ENCODE assay signal across 19 cellular contexts in genomic region chr12:127393896-127394295, GRCh38.
A peak's percentile ranks its signal among the peaks of the same experiment; 100 is the strongest.
DNase-seq lines count a peak whose midpoint lies in the region; ATAC-seq and TF ChIP-seq lines count a peak whose summit lies in the region.
"Had no signal": no experiment of that assay in that cellular context is flagged by ENCODE, and none has a peak within 500 bp of the region (broad histone marks: within the 10 kb centered on the region; RNA-seq: fewer than 3 reads in every experiment).

No MANE protein-coding gene starts in this region.

- H3K4me1 Mint-ChIP-seq in natural killer cell: no peaks in the 10 kb centered on the region
- H3K4me1 Mint-ChIP-seq: activated B cell treated with CpG ODN at 0.5 μM for 24 hours; B cell; mesothelial cell of epicardium; stimulated activated naive CD8-positive, alpha-beta T cell treated with anti-CD3 and anti-CD28 coated beads, Interleukin-15, amount 100 ng/mL, for 72 hours had no signal

- no peaks in the 10 kb centered on the region for H3K36me3 Mint-ChIP-seq in natural killer cell
- H3K36me3 Mint-ChIP-seq: mesothelial cell of epicardium had no signal

- no peak overlapping the region for H3K27ac Mint-ChIP-seq in natural killer cell
- H3K27ac Mint-ChIP-seq: activated B cell treated with CpG ODN at 0.5 μM for 24 hours; B cell; mesothelial cell of epicardium; stimulated activated naive CD8-positive, alpha-beta T cell treated with anti-CD3 and anti-CD28 coated beads, Interleukin-15, amount 100 ng/mL, for 72 hours had no signal

- intact Hi-C loops in natural killer cell (cut with micrococcal nuclease): no loop called here

- no peaks in the 10 kb centered on the region for H3K27me3 Mint-ChIP-seq in natural killer cell (ENCODE audit: low read depth in 2 of 2)
- H3K27me3 Mint-ChIP-seq: activated B cell treated with CpG ODN at 0.5 μM for 24 hours, B cell had no signal

- in situ Hi-C loops in ACHN (cut with HindIII; ENCODE audit: low pct_ligation_motif_present, low pct_unique_long_range_greater_than_20kb, low sequenced_read_pairs): no loop called here

- DNase-seq in ACHN (peak; percentile 57), HFF-Myc (ENCODE audit: extremely low read depth, low read depth) (peak; percentile 32), astrocyte of the hippocampus (ENCODE audit: low read depth, low spot score) (peak; percentile 69), inferior parietal cortex (ENCODE audit: extremely low spot score) (peak; percentile 29), natural killer cell (no peak), 8988T (no peak)
- DNase-seq: activated B cell treated with CpG ODN at 0.5 μM for 24 hours; activated CD8-positive, alpha-beta memory T cell treated with anti-CD3 and anti-CD28 coated beads, Interleukin-2, amount 50 U/mL, for 48 hours; activated naive CD4-positive, alpha-beta T cell treated with anti-CD3 and anti-CD28 coated beads, Interleukin-2, amount 50 U/mL, for 16 hours; colonic mucosa; DMS53; NCI-H345; nucleus accumbens; stimulated activated naive CD8-positive, alpha-beta T cell treated with anti-CD3 and anti-CD28 coated beads, Interleukin-15, amount 100 ng/mL, for 72 hours had no signal

- ATAC-seq in natural killer cell (no peak), HG02571 (IDR thresholded peaks at IDR 0.05; ENCODE audit: unreplicated experiment) (no peak), GM18519 (IDR thresholded peaks at IDR 0.05; ENCODE audit: low FRiP score, unreplicated experiment) (no peak)
- ATAC-seq: GM12878; stimulated activated naive CD8-positive, alpha-beta T cell treated with anti-CD3 and anti-CD28 coated beads, Interleukin-15, amount 100 ng/mL, for 72 hours had no signal

- no peak overlapping the region for H3K4me3 ChIP-seq in HFF-Myc (replicated peaks; ENCODE audit: low read depth, low read length)
- H3K4me3 ChIP-seq: colonic mucosa, GM12878 had no signal

- H3K9me3 Mint-ChIP-seq in natural killer cell: no peaks in the 10 kb centered on the region
- H3K9me3 Mint-ChIP-seq: mesothelial cell of epicardium; stimulated activated naive CD8-positive, alpha-beta T cell treated with anti-CD3 and anti-CD28 coated beads, Interleukin-15, amount 100 ng/mL, for 72 hours had no signal

- TF ChIP-seq CTCF in HFF-Myc (IDR thresholded peaks at IDR 0.05; ENCODE audit: low read depth, low read length, missing control alignments) (no peak), natural killer cell (IDR thresholded peaks at IDR 0.05) (no peak)

- H3K4me3 Mint-ChIP-seq in natural killer cell: no peak overlapping the region
- H3K4me3 Mint-ChIP-seq: activated B cell treated with CpG ODN at 0.5 μM for 24 hours; B cell; mesothelial cell of epicardium; stimulated activated naive CD8-positive, alpha-beta T cell treated with anti-CD3 and anti-CD28 coated beads, Interleukin-15, amount 100 ng/mL, for 72 hours had no signal

Comparison
In these comparisons a context has a peak if more than half of its experiments do, and no peak if none do; other contexts are left out.
1. DNase-seq: peak in ACHN (single experiment), HFF-Myc (single experiment), astrocyte of the hippocampus (single experiment) and inferior parietal cortex (single experiment); none in natural killer cell (single experiment) and 8988T (single experiment).